9 cellular contexts compared by ENCODE assay signal in the genomic region with DNA sequence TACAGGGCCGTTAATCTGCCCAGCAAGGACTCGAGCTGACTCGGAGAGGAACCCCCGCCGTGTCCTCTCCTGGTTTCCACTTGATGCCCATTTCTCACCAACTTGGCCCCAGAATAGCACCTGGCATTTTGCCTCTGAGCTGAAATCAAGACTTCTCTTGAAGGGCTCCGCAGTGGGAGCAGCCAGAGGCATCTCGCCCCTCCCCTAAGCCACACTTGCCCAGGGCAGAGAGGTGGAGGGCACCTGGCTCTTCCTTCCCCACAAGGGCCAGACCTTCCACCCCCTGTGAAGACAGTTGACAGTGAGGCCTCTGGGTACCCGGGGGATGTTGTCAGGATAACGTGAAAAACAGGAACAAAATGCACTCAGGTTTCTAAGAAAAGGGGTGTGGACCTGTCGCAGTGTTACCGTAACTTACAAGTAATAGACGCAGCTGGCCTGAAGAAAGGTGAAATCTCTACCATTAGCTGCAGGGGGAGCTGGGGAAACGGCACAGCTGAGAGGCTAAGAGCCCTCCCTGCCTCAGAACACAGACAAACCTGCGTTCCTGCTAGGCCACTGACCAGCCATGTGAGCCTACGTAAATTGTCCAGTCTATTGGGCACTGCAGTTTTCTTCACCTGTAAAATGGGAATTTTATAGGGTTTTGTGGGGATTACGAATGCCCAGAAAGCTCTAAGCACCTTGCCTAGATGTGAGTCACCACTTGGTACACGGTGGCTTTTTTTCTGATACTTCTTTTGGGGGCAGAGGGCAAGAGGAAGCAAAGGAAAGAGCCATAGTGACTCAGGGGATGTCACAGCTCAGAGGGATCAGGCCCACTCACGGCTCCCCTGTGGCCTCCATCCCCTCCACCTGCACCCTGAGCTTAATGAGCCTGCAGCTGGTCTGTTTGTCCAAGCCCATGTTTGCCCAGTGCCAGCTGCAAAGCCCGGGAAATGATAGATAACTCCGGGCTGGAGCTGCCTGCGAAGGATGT. TPM values are rescaled to one million over a fixed set of nuclear protein-coding genes. Genes with fewer than 3 reads are reported as not detected.
DNase-seq lines count a peak whose midpoint lies in the region; ATAC-seq and TF ChIP-seq lines count a peak whose summit lies in the region.
"Had no signal": no experiment of that assay in that cellular context is flagged by ENCODE, and none has a peak within 500 bp of the region (broad histone marks: within the 10 kb centered on the region; RNA-seq: fewer than 3 reads in every experiment).

No MANE protein-coding gene starts in this region.

- H3K4me1 ChIP-seq in RWPE2 (ENCODE audit: insufficient read depth, poor library complexity, severe bottlenecking), result no peaks in the 10 kb centered on the region

- no peak overlapping the region for H3K27ac ChIP-seq in RWPE2 (ENCODE audit: poor library complexity, severe bottlenecking)
- H3K27ac ChIP-seq: heart left ventricle had no signal

- peak; percentile 62 for ATAC-seq in RWPE2 (ENCODE audit: low read depth)
- peak; percentile 30 for ATAC-seq in esophagus mucosa
- no peak for ATAC-seq in GM18511 (IDR thresholded peaks at IDR 0.05; ENCODE audit: unreplicated experiment)
- no peak for ATAC-seq in GM18858 (IDR thresholded peaks at IDR 0.05; ENCODE audit: unreplicated experiment)

- DNase-seq in DMS153 (lab: John Stamatoyannopoulos, UW) (peak; percentile 71), HEK293T (ENCODE audit: extremely low spot score) (peak; percentile 54), RWPE2 (ENCODE audit: low spot score) (no peak), D341Med (ENCODE audit: low spot score) (no peak)
- DNase-seq in activated CD8-positive, alpha-beta memory T cell treated with anti-CD3 and anti-CD28 coated beads, Interleukin-2, amount 50 U/mL, for 4 hours, result no peak

- H3K4me3 ChIP-seq in RWPE2 (ENCODE audit: severe bottlenecking), result no peak overlapping the region
- H3K4me3 ChIP-seq: heart left ventricle had no signal

- H3K36me3 ChIP-seq in RWPE2 (ENCODE audit: low read depth), result no peaks in the 10 kb centered on the region

- H3K9me3 ChIP-seq in RWPE2 (ENCODE audit: severe bottlenecking), result no peaks in the 10 kb centered on the region
- H3K9me3 ChIP-seq: heart left ventricle had no signal

- no peaks in the 10 kb centered on the region for H3K27me3 ChIP-seq in RWPE2 (ENCODE audit: insufficient read depth, poor library complexity, severe bottlenecking)

- TF ChIP-seq CTCF in RWPE2 (IDR thresholded peaks at IDR 0.05; ENCODE audit: poor library complexity, severe bottlenecking), result peak; percentile 40

- POLR2A ChIA-PET in HEK293T (lab: Yijun Ruan, JAX), result interaction anchor here (0.6 to 1.1 kb wide), 2 partner anchors 12 to 173 kb away, joined by 3 to 5 read pairs; no protein-coding TSS in a partner anchor

- CTCF ChIA-PET in HEK293T (lab: Yijun Ruan, JAX), result interaction anchor here (2.7 kb wide), 1 partner anchor 12 kb away, joined by 14 read pairs; no protein-coding TSS in a partner anchor

TF ChIP-seq in HEK293T, 16 proteins besides CTCF, POLR2A, EP300 and RAD21:
- TF ChIP-seq ELF4 (IDR thresholded peaks at IDR 0.05), result no peak
- TF ChIP-seq ZNF384 (IDR thresholded peaks at IDR 0.05), result no peak
- TF ChIP-seq L3MBTL2 (conservative IDR thresholded peaks at IDR 0.05), result no peak
- TF ChIP-seq SUZ12 (IDR thresholded peaks at IDR 0.05), result no peak
- no peak for TF ChIP-seq FOXA1 (IDR thresholded peaks at IDR 0.05)
- no peak for TF ChIP-seq FOXM1 (IDR thresholded peaks at IDR 0.05; ENCODE audit: borderline replicate concordance)
- TF ChIP-seq LEF1 (IDR thresholded peaks at IDR 0.05; ENCODE audit: borderline replicate concordance), result no peak

RNA-seq across cellular contexts. Expression of a gene that starts 18.6 kb away (rescaled TPM):
- total RNA-seq in esophagus mucosa, result not detected
- total RNA-seq: heart left ventricle had no signal

Comparison
In these comparisons a context has a peak if more than half of its experiments do, and no peak if none do; other contexts are left out.
1. DNase-seq: peak in DMS153 (single experiment) and HEK293T (single experiment); none in RWPE2 (single experiment), D341Med (single experiment) and activated CD8-positive, alpha-beta memory T cell treated with anti-CD3 and anti-CD28 coated beads, Interleukin-2, amount 50 U/mL, for 4 hours (single experiment).
2. ATAC-seq: peak in RWPE2 (single experiment) and esophagus mucosa (single experiment); none in GM18511 (single experiment) and GM18858 (single experiment).